ENCODE assay signal across 22 cellular contexts in genomic region chr6:164982389-164982788, GRCh38.
"Had no signal": no experiment of that assay in that cellular context is flagged by ENCODE, and none has a peak within 500 bp of the region (broad histone marks: within the 10 kb centered on the region; RNA-seq: fewer than 3 reads in every experiment).

No MANE protein-coding gene starts in this region.

- H3K27ac ChIP-seq: KMS-11, SJSA1, SK-N-MC had no signal

- ATAC-seq: HepG2, K562, Panc1 had no signal

- H3K4me2 ChIP-seq: KMS-11 had no signal

- H3K4me3 ChIP-seq: K562, SJSA1, SK-N-MC had no signal

- H3K9me3 ChIP-seq: SJSA1 had no signal

- H3K27me3 ChIP-seq: SJSA1 had no signal

- FAIRE-seq: HepG2, K562 had no signal

- H3K36me3 ChIP-seq: SJSA1 had no signal

- H3K9ac ChIP-seq: KMS-11 had no signal

- DNase-seq: Kasumi-1, MV-4-11, NCI-H1048, NCI-H1105, NCI-H1417, NCI-H1436 treated with DMSO at 0.1 percent for 48 hours, NCI-H1694, NCI-H187 treated with DMSO at 0.1 percent for 48 hours, NCI-H2029 treated with DMSO at 0.1 percent for 48 hours, NCI-H2107, NCI-H2227 treated with DMSO at 0.1 percent for 48 hours, NCI-H524, NCI-H526 treated with DMSO at 0.1 percent for 48 hours, NCI-H748 treated with DMSO at 0.1 percent for 48 hours, Right ventricle myocardium superior, SIG-M5 had no signal
